ENCODE assay signal across 27 cellular contexts in genomic region chrX:116357317-116357716, GRCh38.
"Had no signal": no experiment of that assay in that cellular context is flagged by ENCODE, and none has a peak within 500 bp of the region (broad histone marks: within the 10 kb centered on the region; RNA-seq: fewer than 3 reads in every experiment).

No MANE protein-coding gene starts in this region.

- H3K27me3 ChIP-seq: foreskin keratinocyte, gastroesophageal sphincter, neutrophil, suprapubic skin, transverse colon, vagina had no signal

- ATAC-seq: effector memory CD8-positive, alpha-beta T cell; foreskin keratinocyte; gastroesophageal sphincter; heart left ventricle; left ventricle myocardium superior; naive thymus-derived CD4-positive, alpha-beta T cell; right lobe of liver; stimulated activated naive CD8-positive, alpha-beta T cell treated with anti-CD3 and anti-CD28 coated beads, Interleukin-15, amount 100 ng/mL, for 72 hours had no signal

- H3K27ac Mint-ChIP-seq: effector memory CD8-positive, alpha-beta T cell; memory B cell; naive thymus-derived CD4-positive, alpha-beta T cell; stimulated activated naive CD8-positive, alpha-beta T cell treated with anti-CD3 and anti-CD28 coated beads, Interleukin-15, amount 100 ng/mL, for 72 hours had no signal

- H3K9me3 Mint-ChIP-seq: effector memory CD8-positive, alpha-beta T cell; neural crest cell; stimulated activated naive CD8-positive, alpha-beta T cell treated with anti-CD3 and anti-CD28 coated beads, Interleukin-15, amount 100 ng/mL, for 72 hours had no signal

- H3K27me3 Mint-ChIP-seq: effector memory CD8-positive, alpha-beta T cell; memory B cell; naive thymus-derived CD4-positive, alpha-beta T cell; stimulated activated naive CD8-positive, alpha-beta T cell treated with anti-CD3 and anti-CD28 coated beads, Interleukin-15, amount 100 ng/mL, for 72 hours had no signal

- H3K4me1 Mint-ChIP-seq: memory B cell; naive thymus-derived CD4-positive, alpha-beta T cell; neural crest cell; stimulated activated naive CD8-positive, alpha-beta T cell treated with anti-CD3 and anti-CD28 coated beads, Interleukin-15, amount 100 ng/mL, for 72 hours had no signal

- H3K4me3 Mint-ChIP-seq: effector memory CD8-positive, alpha-beta T cell; memory B cell; naive thymus-derived CD4-positive, alpha-beta T cell; neural crest cell; stimulated activated naive CD8-positive, alpha-beta T cell treated with anti-CD3 and anti-CD28 coated beads, Interleukin-15, amount 100 ng/mL, for 72 hours had no signal

- H3K4me3 ChIP-seq: gastroesophageal sphincter, heart left ventricle, lower lobe of right lung, pancreas, right lobe of liver, smooth muscle cell, suprapubic skin, transverse colon, vagina had no signal

- H3K36me3 ChIP-seq: gastroesophageal sphincter, heart left ventricle, lower lobe of right lung, neutrophil, pancreas, right lobe of liver, suprapubic skin, transverse colon, vagina had no signal

- DNase-seq: cerebellar nuclear complex; cortex of kidney; effector memory CD8-positive, alpha-beta T cell; foreskin keratinocyte; heart left ventricle; hippocampal formation; islet precursor cell; kidney glomerular epithelial cell; left ventricle myocardium superior; lower lobe of right lung; naive thymus-derived CD4-positive, alpha-beta T cell; pancreas; right lobe of liver; stimulated activated CD4-positive, alpha-beta T cell treated with anti-CD3 and anti-CD28 coated beads, Interleukin-12 subunit alpha, Interleukin-12 subunit beta, amount 100 ng/mL, for 4 hours; stimulated activated CD4-positive, alpha-beta T cell treated with anti-CD3 and anti-CD28 coated beads, Interleukin-1b, Interleukin-23, amount 100 ng/mL, for 48 hours; stimulated activated CD4-positive, alpha-beta T cell treated with anti-CD3 and anti-CD28 coated beads, Interleukin-4, amount 100 ng/mL, for 1 hour; stimulated activated CD8-positive, alpha-beta memory T cell treated with anti-CD3 and anti-CD28 coated beads, Interleukin-4, amount 100 ng/mL, for 48 hours; stimulated activated naive CD4-positive, alpha-beta T cell; stimulated activated naive CD8-positive, alpha-beta T cell treated with anti-CD3 and anti-CD28 coated beads, Interleukin-15, amount 100 ng/mL, for 72 hours; transverse colon had no signal

- H3K4me2 ChIP-seq: smooth muscle cell had no signal

- H3K9me3 ChIP-seq: gastroesophageal sphincter, heart left ventricle, lower lobe of right lung, neutrophil, pancreas, right lobe of liver, suprapubic skin, transverse colon, vagina had no signal

- H3K27ac ChIP-seq: foreskin keratinocyte, gastroesophageal sphincter, heart left ventricle, lower lobe of right lung, neutrophil, pancreas, right lobe of liver, suprapubic skin, transverse colon, vagina had no signal

- H3K36me3 Mint-ChIP-seq: memory B cell; naive thymus-derived CD4-positive, alpha-beta T cell had no signal

- H3K4me1 ChIP-seq: foreskin keratinocyte, gastroesophageal sphincter, heart left ventricle, lower lobe of right lung, pancreas, right lobe of liver, suprapubic skin, transverse colon, vagina had no signal
